Comparison of ENCODE assay signal across 1 cellular context in genomic region chr12:56188786-56189335, GRCh38.
TF ChIP-seq lines count a peak whose summit lies in the region.

No MANE protein-coding gene starts in this region.

TF ChIP-seq in HCT116, 20 proteins besides CTCF, POLR2A, EP300 and RAD21 (continued from another document):
- peak; percentile 52; the same call in 1 of the 2 replicates for TF ChIP-seq ZFX (IDR thresholded peaks at IDR 0.05)
- TF ChIP-seq TCF7L2 (IDR thresholded peaks at IDR 0.05; ENCODE audit: borderline replicate concordance, extremely low read depth, insufficient read depth, insufficient read length) = no peak
- no peak for TF ChIP-seq EZH2phosphoT487 (IDR thresholded peaks at IDR 0.05; ENCODE audit: borderline replicate concordance)
TF ChIP-seq in HCT116: peak in this region for 1.
